Comparison of ENCODE assay signal across 1 cellular context in the genomic region with DNA sequence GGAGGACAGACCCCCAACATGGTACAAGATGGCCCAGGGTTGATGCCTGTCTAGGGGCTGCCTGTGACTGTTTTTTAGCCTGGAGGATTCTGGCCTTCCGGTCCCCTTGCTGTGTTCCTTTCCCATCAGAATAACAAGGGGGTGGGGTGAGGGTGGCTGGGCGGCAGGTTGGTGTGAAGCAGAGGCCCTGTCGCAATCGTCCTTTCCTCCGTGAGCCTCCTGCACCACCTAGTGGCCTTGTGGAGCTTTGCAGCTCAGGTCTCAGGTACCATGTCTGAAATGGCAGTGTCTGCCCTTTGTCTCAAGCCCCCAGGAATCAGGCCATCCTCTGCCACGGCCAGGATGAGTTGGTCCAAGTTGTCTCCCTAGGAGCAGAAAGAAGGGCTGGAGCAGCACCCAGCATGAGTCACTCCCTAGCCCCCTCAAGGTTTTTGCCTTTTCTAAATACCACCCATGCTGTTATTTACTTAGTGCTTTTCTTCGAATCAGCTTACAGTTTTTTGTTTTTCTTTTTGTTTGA.
TF ChIP-seq lines count a peak whose summit lies in the region.

No MANE protein-coding gene starts in this region.

TF ChIP-seq in HEK293, 187 proteins besides CTCF, POLR2A, EP300 and RAD21 (continued from another document):
- TF ChIP-seq ZNF175 (tag by site-specific recombination; IDR thresholded peaks at IDR 0.05): no peak
- TF ChIP-seq ZNF335 (tag by site-specific recombination; conservative IDR thresholded peaks at IDR 0.05): no peak
- TF ChIP-seq ZNF555 (tag by site-specific recombination; conservative IDR thresholded peaks at IDR 0.05): no peak
- no peak for TF ChIP-seq ZNF560 (tag by site-specific recombination; IDR thresholded peaks at IDR 0.05; ENCODE audit: borderline replicate concordance)
- TF ChIP-seq ZNF549 (tag by site-specific recombination; IDR thresholded peaks at IDR 0.05): no peak
